Comparison of ENCODE assay signal across 15 cellular contexts in genomic region chr16:19753815-19754643, GRCh38. TPM values are rescaled to one million over a fixed set of nuclear protein-coding genes. Genes with fewer than 3 reads are reported as not detected.
A peak's percentile ranks its signal among the peaks of the same experiment; 100 is the strongest.
DNase-seq lines count a peak whose midpoint lies in the region; ATAC-seq and TF ChIP-seq lines count a peak whose summit lies in the region.
"Had no signal": no experiment of that assay in that cellular context is flagged by ENCODE, and none has a peak within 500 bp of the region (broad histone marks: within the 10 kb centered on the region; RNA-seq: fewer than 3 reads in every experiment).

No MANE protein-coding gene starts in this region.

- TF ChIP-seq CTCF in Calu3 (IDR thresholded peaks at IDR 0.05; ENCODE audit: unreplicated experiment) (no peak), ascending aorta (IDR thresholded peaks at IDR 0.05) (no peak), progenitor cell of endocrine pancreas (IDR thresholded peaks at IDR 0.05; ENCODE audit: unreplicated experiment) (no peak)

- no TSS peak for BruUV-seq in Calu3 (replicated peaks; lab: Mats Ljungman, UMichigan)

- no peaks in the 10 kb centered on the region for H3K36me3 ChIP-seq in ascending aorta
- H3K36me3 ChIP-seq: BLaER1, right lobe of liver, upper lobe of left lung had no signal

- H3K27ac Mint-ChIP-seq in Calu3 (ENCODE audit: unreplicated experiment) (peak overlapping the region; percentile 98), progenitor cell of endocrine pancreas (peak overlapping the region; percentile 70)
- H3K27ac Mint-ChIP-seq: activated T-helper 1 cell treated with anti-CD3 and anti-CD28 coated beads, Interleukin-12 subunit alpha, Interleukin-12 subunit beta, Interleukin-2, Interleukin-4 antibody, amounts not matched to agents 30 ng/mL and 10 ng/mL and 1 ng/mL, durations not matched to agents 14 hours and 24 hours and 36 hours had no signal

- H3K4me1 Mint-ChIP-seq in Calu3 (ENCODE audit: low read depth, unreplicated experiment), result peaks cover 80% of the 10 kb centered on the region
- H3K4me1 Mint-ChIP-seq in progenitor cell of endocrine pancreas (ENCODE audit: low read depth), result peaks cover 38% of the 10 kb centered on the region

- CTCF ChIA-PET in Calu3 (lab: Charles Lee), result interaction anchor here (0.6 to 2.0 kb wide), 12 partner anchors 11 to 170 kb away, joined by 3 to 6 read pairs (median 3); no protein-coding TSS in a partner anchor

- H3K9me3 ChIP-seq in ascending aorta, result no peaks in the 10 kb centered on the region
- H3K9me3 ChIP-seq: BLaER1, right lobe of liver, upper lobe of left lung had no signal

- H3K36me3 Mint-ChIP-seq in Calu3 (ENCODE audit: insufficient read depth, unreplicated experiment), result peaks cover 43% of the 10 kb centered on the region
- H3K36me3 Mint-ChIP-seq in progenitor cell of endocrine pancreas (ENCODE audit: insufficient read depth), result no peaks in the 10 kb centered on the region

- H3K27me3 Mint-ChIP-seq in Calu3 (ENCODE audit: unreplicated experiment) (no peaks in the 10 kb centered on the region), progenitor cell of endocrine pancreas (no peaks in the 10 kb centered on the region)

- H3K27ac ChIP-seq in ascending aorta, result peak overlapping the region; percentile 48 to 65
- H3K27ac ChIP-seq: BLaER1, upper lobe of left lung had no signal

- intact Hi-C loops in Calu3 (cut with micrococcal nuclease; ENCODE audit: unreplicated experiment), result loop anchor here (1.0 to 5.0 kb wide), 5 partner anchors 11 to 133 kb away; no protein-coding TSS in a partner anchor
- intact Hi-C loops in ascending aorta (cut with DNase I), result no loop called here

- H3K9me3 Mint-ChIP-seq in Calu3 (ENCODE audit: low read depth, unreplicated experiment) (no peaks in the 10 kb centered on the region), progenitor cell of endocrine pancreas (ENCODE audit: low read depth) (no peaks in the 10 kb centered on the region)
- H3K9me3 Mint-ChIP-seq: activated T-helper 1 cell treated with anti-CD3 and anti-CD28 coated beads, Interleukin-12 subunit alpha, Interleukin-12 subunit beta, Interleukin-2, Interleukin-4 antibody, amounts not matched to agents 30 ng/mL and 10 ng/mL and 1 ng/mL, durations not matched to agents 14 hours and 24 hours and 36 hours had no signal

- H3K4me3 Mint-ChIP-seq in Calu3 (ENCODE audit: low read depth, unreplicated experiment) (peak overlapping the region; percentile 27), progenitor cell of endocrine pancreas (ENCODE audit: low read depth) (no peak overlapping the region)
- H3K4me3 Mint-ChIP-seq: activated T-helper 1 cell treated with anti-CD3 and anti-CD28 coated beads, Interleukin-12 subunit alpha, Interleukin-12 subunit beta, Interleukin-2, Interleukin-4 antibody, amounts not matched to agents 30 ng/mL and 10 ng/mL and 1 ng/mL, durations not matched to agents 14 hours and 24 hours and 36 hours had no signal

- no peaks in the 10 kb centered on the region for H3K27me3 ChIP-seq in ascending aorta
- H3K27me3 ChIP-seq: BLaER1, right lobe of liver, upper lobe of left lung had no signal

- H3K4me3 ChIP-seq in ascending aorta, result no peak overlapping the region
- H3K4me3 ChIP-seq: BLaER1, right lobe of liver, upper lobe of left lung had no signal

- no peak for ATAC-seq in GM21526 (IDR thresholded peaks at IDR 0.05; ENCODE audit: low FRiP score, unreplicated experiment)
- ATAC-seq: activated CD4-positive, CD25-positive, alpha-beta regulatory T cell treated with anti-CD3 and anti-CD28 coated beads, Interleukin-2, amount 50 U/mL, for 24 hours had no signal

- DNase-seq in Calu3, result peak; percentile 65
- DNase-seq in ascending aorta (ENCODE audit: low spot score in 2 of 2), result peak in 1 of 2 donors; percentile 64
- peak; percentile 1 for DNase-seq in glomerular visceral epithelial cell (ENCODE audit: extremely low spot score)
- no peak for DNase-seq in progenitor cell of endocrine pancreas (ENCODE audit: low spot score, unreplicated experiment)
- no peak for DNase-seq in Ammon's horn (ENCODE audit: low spot score)
- DNase-seq in NCI-H187 (lab: John Stamatoyannopoulos, UW), result no peak
- no peak for DNase-seq in epidermal melanocyte (ENCODE audit: insufficient read length, low spot score)
- DNase-seq: NCI-H1092 treated with DMSO at 0.1 percent for 48 hours, NCI-H774, right lobe of liver, upper lobe of left lung had no signal

- H3K4me1 ChIP-seq in ascending aorta, result peaks cover 0 to 17% of the 10 kb centered on the region in 2 donors
- H3K4me1 ChIP-seq: BLaER1, right lobe of liver had no signal

RNA-seq across cellular contexts. Expression of gene IQCK, which starts 36.0 kb away (rescaled TPM):
- total RNA-seq in Calu3 (2022) (42.5 and 43.2 TPM in 2 replicates), ascending aorta (not detected), progenitor cell of endocrine pancreas (31.5 and 33.2 TPM in 2 replicates)

RNA-seq across cellular contexts. Expression of gene KNOP1, which starts 36.0 kb away (rescaled TPM):
- total RNA-seq in Calu3 (2022) (84.9 and 99.0 TPM in 2 replicates), ascending aorta (2.4 TPM), progenitor cell of endocrine pancreas (56.0 and 58.1 TPM in 2 replicates)

Comparison
In these comparisons a context has a peak if more than half of its experiments do, and no peak if none do; other contexts are left out.
1. DNase-seq: peak in Calu3 (single experiment) and glomerular visceral epithelial cell (single experiment); none in progenitor cell of endocrine pancreas (single experiment), Ammon's horn (single experiment), NCI-H187 (0 of 2) and epidermal melanocyte (single experiment).
2. RNA of gene IQCK, which starts 36.0 kb away (total RNA-seq): 42.5 to 43.2 TPM in Calu3 and 31.5 to 33.2 TPM in progenitor cell of endocrine pancreas; not detected in ascending aorta (single experiment); every median in the first group is over 10 times any median in the second.
3. RNA of gene KNOP1, which starts 36.0 kb away (total RNA-seq): 84.9 to 99.0 TPM in Calu3 and 56.0 to 58.1 TPM in progenitor cell of endocrine pancreas; 2.4 TPM in ascending aorta (single experiment); every median in the first group is over 10 times any median in the second.